34 cellular contexts compared by ENCODE assay signal in the genomic region with DNA sequence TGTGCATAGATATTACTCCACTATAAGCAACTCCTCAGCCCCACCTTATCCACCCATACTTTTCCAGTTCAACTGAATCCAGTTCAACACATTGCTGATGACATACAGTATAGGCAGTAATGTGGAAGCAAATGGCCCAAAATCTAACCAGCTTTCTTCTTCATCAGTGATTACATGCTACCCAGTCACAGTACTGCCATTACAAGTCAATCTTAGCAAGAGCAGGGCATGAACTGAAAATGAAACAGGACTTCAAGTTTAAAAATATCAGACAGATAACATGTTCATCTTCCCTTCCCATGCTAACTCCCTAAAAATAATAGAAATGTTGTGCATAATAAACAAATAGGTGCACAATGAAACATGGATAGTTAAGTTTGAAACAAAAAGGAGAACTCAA.
"Had no signal": no experiment of that assay in that cellular context is flagged by ENCODE, and none has a peak within 500 bp of the region (broad histone marks: within the 10 kb centered on the region; RNA-seq: fewer than 3 reads in every experiment).

No MANE protein-coding gene starts in this region.

- H3K9me3 ChIP-seq: pancreas, prostate gland, sigmoid colon, uterus had no signal

- H3K27me3 ChIP-seq: brain microvascular endothelial cell, heart left ventricle, pancreas, sigmoid colon, uterus had no signal

- DNase-seq: activated CD4-positive, alpha-beta memory T cell treated with anti-CD3 and anti-CD28 coated beads for 36 hours; activated CD4-positive, alpha-beta T cell treated with anti-CD3 and anti-CD28 coated beads, Interleukin-2, amount 10 ng/mL, durations not matched to agents 24 days and 14 days; activated CD4-positive, CD25-positive, alpha-beta regulatory T cell treated with anti-CD3 and anti-CD28 coated beads, Interleukin-2, amount 50 U/mL, for 72 hours; activated CD8-positive, alpha-beta memory T cell treated with anti-CD3 and anti-CD28 coated beads, Interleukin-2, amount 50 U/mL, for 4 hours; activated effector memory CD4-positive, alpha-beta T cell treated with anti-CD3 and anti-CD28 coated beads, Interleukin-2, amount 50 U/mL, for 16 hours; activated naive CD4-positive, alpha-beta T cell treated with anti-CD3 and anti-CD28 coated beads for 36 hours; activated naive CD8-positive, alpha-beta T cell treated with anti-CD3 and anti-CD28 coated beads, Interleukin-2, amount 10 ng/mL, durations not matched to agents 7 days and 5 days; activated T-cell treated with anti-CD3 and anti-CD28 coated beads, Interleukin-2, amount 50 U/mL, for 1 hour; brain microvascular endothelial cell; caudate nucleus; foreskin keratinocyte; heart left ventricle; hypothalamus; immature natural killer cell; kidney; left colon; mammary epithelial cell; naive B cell; nucleus accumbens; pancreas; retina; sigmoid colon; small intestine; stimulated activated CD4-positive, alpha-beta T cell treated with anti-CD3 and anti-CD28 coated beads, Interleukin-4, amount 100 ng/mL, for 4 hours; stimulated activated CD8-positive, alpha-beta memory T cell treated with anti-CD3 and anti-CD28 coated beads, Interleukin-4, amount 100 ng/mL, for 48 hours; stimulated activated naive CD8-positive, alpha-beta T cell treated with anti-CD3 and anti-CD28 coated beads, Interleukin-15, amount 100 ng/mL, for 72 hours; substantia nigra; T1000; uterus had no signal

- H3K4me1 ChIP-seq: foreskin keratinocyte, pancreas, prostate gland, sigmoid colon, uterus had no signal

- H3K36me3 ChIP-seq: brain microvascular endothelial cell, heart left ventricle, pancreas, prostate gland, sigmoid colon, uterus had no signal

- FAIRE-seq: astrocyte, endothelial cell of umbilical vein, kidney, pancreas, small intestine had no signal

- ATAC-seq: esophagus mucosa; foreskin keratinocyte; heart left ventricle; left colon; pancreas; stimulated activated memory B cell treated with anti-CD40 and anti-IgM and Interleukin-4, amounts not matched to agents 10 μg/mL and 1 μg/mL and 100 μg/mL, for 72 hours; stimulated activated naive CD8-positive, alpha-beta T cell treated with anti-CD3 and anti-CD28 coated beads, Interleukin-15, amount 100 ng/mL, for 72 hours had no signal

- H3K4me3 ChIP-seq: heart left ventricle, pancreas, prostate gland, sigmoid colon, uterus had no signal

- H3K27ac ChIP-seq: brain microvascular endothelial cell, foreskin keratinocyte, heart left ventricle, pancreas, prostate gland, sigmoid colon, uterus had no signal
